15 cellular contexts compared by ENCODE assay signal in the genomic region with DNA sequence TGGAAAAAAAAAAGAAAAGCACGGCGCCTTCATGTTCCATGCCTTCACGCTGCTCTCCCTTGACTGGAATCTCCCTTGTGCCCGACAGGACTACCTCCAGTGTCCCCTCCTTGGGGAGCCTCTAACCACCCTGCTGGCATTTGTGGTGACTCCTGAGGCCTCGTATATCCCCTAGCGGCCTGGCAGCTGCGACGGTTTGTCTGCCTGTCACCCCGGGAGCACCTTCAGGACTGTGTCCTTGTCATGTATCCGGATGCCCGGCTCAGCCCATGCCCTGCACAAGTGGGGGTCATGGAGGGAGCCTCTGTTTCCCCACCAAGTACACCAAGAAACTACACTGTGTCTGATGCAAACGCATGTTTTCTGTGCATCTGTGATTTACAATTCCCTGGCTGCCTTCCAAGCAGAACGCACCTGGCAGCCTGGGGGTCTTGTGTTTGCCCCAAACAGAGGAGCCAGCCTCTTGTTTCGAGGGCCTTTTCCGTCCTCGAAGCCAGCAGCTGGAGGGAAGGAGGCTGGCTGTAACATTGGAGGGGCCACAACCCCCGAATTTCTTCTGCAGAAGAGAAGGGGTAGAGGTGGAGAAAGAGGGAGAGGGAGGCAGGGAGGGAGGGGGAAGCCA. TPM values are rescaled to one million over a fixed set of nuclear protein-coding genes. Genes with fewer than 3 reads are reported as not detected.
A peak's percentile ranks its signal among the peaks of the same experiment; 100 is the strongest.
DNase-seq lines count a peak whose midpoint lies in the region; ATAC-seq and TF ChIP-seq lines count a peak whose summit lies in the region.
"Had no signal": no experiment of that assay in that cellular context is flagged by ENCODE, and none has a peak within 500 bp of the region (broad histone marks: within the 10 kb centered on the region; RNA-seq: fewer than 3 reads in every experiment).

No MANE protein-coding gene starts in this region.

- H3K27ac ChIP-seq in GM23248 (peak overlapping the region; percentile 96), gastroesophageal sphincter (peak overlapping the region in 3 of 4 donors; percentile 55 to 84 (median 76)), spleen (no peak overlapping the region)
- H3K27ac ChIP-seq: C4-2B, PC-9 had no signal

- H3K9me3 ChIP-seq in GM23248 (ENCODE audit: low read depth) (no peaks in the 10 kb centered on the region), gastroesophageal sphincter (no peaks in the 10 kb centered on the region), spleen (no peaks in the 10 kb centered on the region)
- H3K9me3 ChIP-seq: tibial nerve had no signal

- H2AFZ ChIP-seq in GM23248: no peak overlapping the region
- H2AFZ ChIP-seq: PC-9 had no signal

- peak overlapping the region; percentile 91 for H3K4me2 ChIP-seq in GM23248 (ENCODE audit: unreplicated experiment)
- H3K4me2 ChIP-seq: PC-9 had no signal

- in situ Hi-C loops in GM23248 (cut with MboI): no loop called here

- H3K4me1 ChIP-seq in GM23248 (ENCODE audit: insufficient read depth) (peaks cover 74% of the 10 kb centered on the region), gastroesophageal sphincter (peaks cover 0 to 69% (median 53%) of the 10 kb centered on the region in 3 donors), spleen (peaks cover 0 to 7% (median 0%) of the 10 kb centered on the region in 6 donors)

- H3K79me2 ChIP-seq in GM23248 (ENCODE audit: insufficient read depth): peaks cover 76% of the 10 kb centered on the region

- TF ChIP-seq POLR2A in gastroesophageal sphincter (IDR thresholded peaks at IDR 0.05) (no peak), spleen (IDR thresholded peaks at IDR 0.05) (no peak)

- no peaks in the 10 kb centered on the region for H3K9me2 ChIP-seq in GM23248 (ENCODE audit: insufficient read depth)

- WGBS in GM23248 (ENCODE audit: low coverage in 1 of 2, low lambda C conversion rate in 2 of 2, missing lambda C conversion rate in 2 of 2), 2 experiments: 5 to 10% methylated on average over 17 of the region's 17 CpGs
- WGBS in gastroesophageal sphincter (ENCODE audit: low coverage in 1 of 2), 2 donors: 73 to 100% methylated on average over 1 to 16 of the region's 17 CpGs
- 64 to 75% (median 74%) methylated on average over 12 to 17 of the region's 17 CpGs for WGBS in spleen, 5 donors

- intact Hi-C loops in spleen (cut with DNase I; ENCODE audit: low total_unique reads): no loop called here

- H3K27me3 ChIP-seq in GM23248 (replicated peaks; ENCODE audit: insufficient read depth) (no peaks in the 10 kb centered on the region), gastroesophageal sphincter (no peaks in the 10 kb centered on the region), spleen (replicated peaks in 1 of 7) (peaks cover 0 to 34% (median 0%) of the 10 kb centered on the region in 7 donors)
- H3K27me3 ChIP-seq: tibial nerve had no signal

- H4K20me1 ChIP-seq in GM23248 (ENCODE audit: insufficient read depth): no peaks in the 10 kb centered on the region

- no peak for TF ChIP-seq EP300 in gastroesophageal sphincter (IDR thresholded peaks at IDR 0.05)

- TF ChIP-seq CTCF in gastroesophageal sphincter (IDR thresholded peaks at IDR 0.05) (no peak), spleen (IDR thresholded peaks at IDR 0.05 in 8 of 11, conservative IDR thresholded peaks at IDR 0.05 in 3 of 11) (no peak)

- peak overlapping the region; percentile 97 for H3K9ac ChIP-seq in GM23248

- DNase-seq in GM23248 (peak; percentile 46), NCI-H2171 treated with DMSO at 0.1 percent for 48 hours (lab: John Stamatoyannopoulos, UW) (peak; percentile 66), spleen (peak; percentile 53), hepatic stellate cell (ENCODE audit: low spot score) (no peak)
- DNase-seq: activated CD4-positive, alpha-beta T cell treated with anti-CD3 and anti-CD28 coated beads for 4 hours; MM.1S; NCI-H446 treated with DMSO at 0.1 percent for 48 hours; PC-9; T-helper 17 cell had no signal

- H3F3A ChIP-seq in GM23248 (ENCODE audit: insufficient read depth): peaks cover 77% of the 10 kb centered on the region

- peak overlapping the region; percentile 40 for H3K4me3 ChIP-seq in GM23248
- no peak overlapping the region for H3K4me3 ChIP-seq in gastroesophageal sphincter
- H3K4me3 ChIP-seq in spleen: no peak overlapping the region
- H3K4me3 ChIP-seq: lung, PC-9, tibial nerve had no signal

- ATAC-seq in gastroesophageal sphincter (no peak), HG02610 (IDR thresholded peaks at IDR 0.05; ENCODE audit: unreplicated experiment) (no peak), HG03565 (IDR thresholded peaks at IDR 0.05; ENCODE audit: unreplicated experiment) (no peak)
- ATAC-seq: T-helper 17 cell had no signal

- peaks cover 2% of the 10 kb centered on the region; the same call in 1 of the 2 replicates for H3K36me3 ChIP-seq in GM23248 (ENCODE audit: low read depth)
- no peaks in the 10 kb centered on the region for H3K36me3 ChIP-seq in gastroesophageal sphincter
- no peaks in the 10 kb centered on the region for H3K36me3 ChIP-seq in spleen
- H3K36me3 ChIP-seq: tibial nerve had no signal

RNA-seq across cellular contexts. Expression of a gene that starts 18.9 kb away (rescaled TPM):
- 467 and 544 TPM in 2 replicates for total RNA-seq in GM23248 (2014; rRNA removed; shearing (Covaris generic))
- polyA plus RNA-seq in GM23248 (2016; fragmentation: Nextera tagmentation; extraction: Ambion mirVana) (248 and 253 TPM in 2 replicates), spleen (1 to 10 TPM; 1.7 to 2.4 (median 2.1) TPM)
- total RNA-seq in gastroesophageal sphincter (10 to 100 TPM; 17.7 to 69.6 (median 45.2) TPM), spleen (1 to 10 TPM; 2.1 to 9.0 (median 2.6) TPM)
- total RNA-seq: T-helper 17 cell had no signal

Comparison
In these comparisons a context has a peak if more than half of its experiments do, and no peak if none do; other contexts are left out.
1. H3K27ac ChIP-seq: peak in GM23248 (single experiment) and gastroesophageal sphincter (3 of 4); none in spleen (0 of 8).